2 cellular contexts compared by ENCODE assay signal in the genomic region with DNA sequence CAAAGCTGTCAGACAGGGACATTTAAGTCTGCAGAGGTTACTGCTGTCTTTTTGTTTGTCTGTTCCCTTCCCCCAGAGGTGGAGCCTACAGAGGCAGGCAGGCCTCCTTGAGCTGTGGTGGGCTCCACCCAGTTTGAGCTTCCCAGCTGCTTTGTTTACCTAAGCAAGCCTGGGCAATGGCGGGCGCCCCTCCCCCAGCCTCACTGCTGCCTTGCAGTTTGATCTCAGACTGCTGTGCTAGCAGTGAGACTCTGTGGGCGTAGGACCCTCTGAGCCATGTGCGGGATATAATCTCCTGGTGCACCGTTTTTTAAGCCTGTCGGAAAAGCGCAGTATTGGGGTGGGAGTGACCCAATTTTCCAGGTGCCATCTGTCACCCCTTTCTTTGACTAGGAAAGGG. TPM values are rescaled to one million over a fixed set of nuclear protein-coding genes. Genes with fewer than 3 reads are reported as not detected.
"Had no signal": no experiment of that assay in that cellular context is flagged by ENCODE, and none has a peak within 500 bp of the region (broad histone marks: within the 10 kb centered on the region; RNA-seq: fewer than 3 reads in every experiment).

No MANE protein-coding gene starts in this region.

RNA-seq across cellular contexts. Expression of a gene that starts 45.8 kb away (rescaled TPM):
- total RNA-seq: lung microvascular endothelial cell, myocyte had no signal
